Comparison of ENCODE assay signal across 31 cellular contexts in genomic region chr19:35409191-35409590, GRCh38. TPM values are rescaled to one million over a fixed set of nuclear protein-coding genes. Genes with fewer than 3 reads are reported as not detected.
"Had no signal": no experiment of that assay in that cellular context is flagged by ENCODE, and none has a peak within 500 bp of the region (broad histone marks: within the 10 kb centered on the region; RNA-seq: fewer than 3 reads in every experiment).

No MANE protein-coding gene starts in this region.

- H3K27me3 ChIP-seq: brain microvascular endothelial cell had no signal

- H3K4me3 Mint-ChIP-seq: activated B cell treated with CpG ODN at 0.5 μM for 24 hours; activated CD4-positive, alpha-beta memory T cell treated with anti-CD3 and anti-CD28 coated beads, Interleukin-2, amount 10 ng/mL, durations not matched to agents 7 days and 5 days; activated CD4-positive, alpha-beta T cell treated with anti-CD3 and anti-CD28 coated beads, Interleukin-2, amount 10 ng/mL, durations not matched to agents 24 days and 14 days; activated naive CD4-positive, alpha-beta T cell treated with anti-CD3 and anti-CD28 coated beads, Interleukin-2, amount 10 ng/mL, durations not matched to agents 7 days and 5 days; activated naive CD8-positive, alpha-beta T cell treated with anti-CD3 and anti-CD28 coated beads for 36 hours; T-helper 17 cell had no signal

- H3K36me3 ChIP-seq: brain microvascular endothelial cell, cardiac muscle cell had no signal

- H3K9me3 Mint-ChIP-seq: activated B cell treated with CpG ODN at 0.5 μM for 24 hours; activated CD4-positive, alpha-beta memory T cell treated with anti-CD3 and anti-CD28 coated beads, Interleukin-2, amount 10 ng/mL, durations not matched to agents 7 days and 5 days; activated CD4-positive, alpha-beta T cell treated with anti-CD3 and anti-CD28 coated beads, Interleukin-2, amount 10 ng/mL, durations not matched to agents 24 days and 14 days; activated naive CD4-positive, alpha-beta T cell treated with anti-CD3 and anti-CD28 coated beads, Interleukin-2, amount 10 ng/mL, durations not matched to agents 7 days and 5 days; activated naive CD8-positive, alpha-beta T cell treated with anti-CD3 and anti-CD28 coated beads for 36 hours; activated T-helper 2 cell treated with anti-CD3 and anti-CD28 coated beads, Interferon-gamma antibody, Interleukin-2, Interleukin-4, amounts not matched to agents 10 μg/mL and 5 μg/mL and 100 μg/mL, durations not matched to agents 14 hours and 24 hours and 36 hours had no signal

- H3K36me3 Mint-ChIP-seq: activated naive CD4-positive, alpha-beta T cell treated with anti-CD3 and anti-CD28 coated beads, Interleukin-2, amount 10 ng/mL, durations not matched to agents 7 days and 5 days; activated naive CD8-positive, alpha-beta T cell treated with anti-CD3 and anti-CD28 coated beads for 36 hours had no signal

- H3K4me1 Mint-ChIP-seq: activated naive CD4-positive, alpha-beta T cell treated with anti-CD3 and anti-CD28 coated beads, Interleukin-2, amount 10 ng/mL, durations not matched to agents 7 days and 5 days had no signal

- ATAC-seq: Panc1, T-helper 17 cell had no signal

- H3K27ac Mint-ChIP-seq: activated CD4-positive, alpha-beta memory T cell treated with anti-CD3 and anti-CD28 coated beads, Interleukin-2, amount 10 ng/mL, durations not matched to agents 7 days and 5 days; activated CD4-positive, alpha-beta T cell treated with anti-CD3 and anti-CD28 coated beads, Interleukin-2, amount 10 ng/mL, durations not matched to agents 24 days and 14 days; activated naive CD4-positive, alpha-beta T cell treated with anti-CD3 and anti-CD28 coated beads, Interleukin-2, amount 10 ng/mL, durations not matched to agents 7 days and 5 days; activated naive CD8-positive, alpha-beta T cell treated with anti-CD3 and anti-CD28 coated beads for 36 hours; activated T-helper 2 cell treated with anti-CD3 and anti-CD28 coated beads, Interferon-gamma antibody, Interleukin-2, Interleukin-4, amounts not matched to agents 10 μg/mL and 5 μg/mL and 100 μg/mL, durations not matched to agents 14 hours and 24 hours and 36 hours; T-helper 17 cell had no signal

- DNase-seq: activated B cell treated with CpG ODN at 0.5 μM for 24 hours; activated CD4-positive, alpha-beta memory T cell treated with anti-CD3 and anti-CD28 coated beads, Interleukin-2, amount 10 ng/mL, durations not matched to agents 7 days and 5 days; activated CD4-positive, alpha-beta T cell treated with anti-CD3 and anti-CD28 coated beads for 1 hour; activated CD4-positive, alpha-beta T cell treated with anti-CD3 and anti-CD28 coated beads, Interleukin-2, amount 10 ng/mL, durations not matched to agents 24 days and 14 days; activated gamma-delta T cell treated with Interleukin-2 at 50 U/mL for 16 hours; activated naive CD4-positive, alpha-beta T cell treated with anti-CD3 and anti-CD28 coated beads, Interleukin-2, amount 10 ng/mL, durations not matched to agents 7 days and 5 days; activated naive CD8-positive, alpha-beta T cell treated with anti-CD3 and anti-CD28 coated beads for 36 hours; activated T-cell treated with anti-CD3 and anti-CD28 coated beads for 4 hours; activated T-cell treated with anti-CD3 and anti-CD28 coated beads, Interleukin-2, amount 50 U/mL, for 48 hours; brain microvascular endothelial cell; Kasumi-1; KBM-7; NCI-H1048; NCI-H2029; NCI-H2107; NCI-H2171 treated with DMSO at 0.1 percent for 48 hours; NCI-H226; NCI-H526; NCI-H774; NK-92 treated with Interleukin-12 subunit alpha and Interleukin-12 subunit beta, amount 100 ng/mL, for 24 hours; OCI-M1; SHP77; T-helper 17 cell; T-helper 9 cell had no signal

- H3K27ac ChIP-seq: brain microvascular endothelial cell, cardiac muscle cell, RWPE1 had no signal

- H3K4me3 ChIP-seq: cardiac muscle cell had no signal

RNA-seq across cellular contexts. Expression of gene GPR42, which starts 38.3 kb away (rescaled TPM):
- total RNA-seq: activated B cell treated with CpG ODN at 0.5 μM for 24 hours; activated CD8-positive, alpha-beta memory T cell treated with anti-CD3 and anti-CD28 coated beads for 36 hours; NCI-H460; SK-MEL-5 had no signal
- polyA plus RNA-seq: cardiac muscle cell had no signal

RNA-seq across cellular contexts. Expression of gene FFAR2, which starts 38.9 kb away (rescaled TPM):
- total RNA-seq: activated B cell treated with CpG ODN at 0.5 μM for 24 hours; activated CD4-positive, alpha-beta memory T cell treated with anti-CD3 and anti-CD28 coated beads, Interleukin-2, amount 10 ng/mL, durations not matched to agents 7 days and 5 days; activated CD4-positive, alpha-beta T cell treated with anti-CD3 and anti-CD28 coated beads, Interleukin-2, amount 10 ng/mL, durations not matched to agents 24 days and 14 days; activated CD8-positive, alpha-beta memory T cell treated with anti-CD3 and anti-CD28 coated beads for 36 hours; activated naive CD8-positive, alpha-beta T cell treated with anti-CD3 and anti-CD28 coated beads for 36 hours; activated T-helper 2 cell treated with anti-CD3 and anti-CD28 coated beads, Interferon-gamma antibody, Interleukin-2, Interleukin-4, amounts not matched to agents 10 μg/mL and 5 μg/mL and 100 μg/mL, durations not matched to agents 14 hours and 24 hours and 36 hours; cardiac muscle cell; NCI-H460 had no signal
- polyA plus RNA-seq: cardiac muscle cell had no signal

RNA-seq across cellular contexts. Expression of gene FFAR3, which starts 50.9 kb away (rescaled TPM):
- total RNA-seq: NCI-H460, SK-MEL-5 had no signal
- polyA plus RNA-seq: cardiac muscle cell had no signal
